ENCODE assay signal across 9 cellular contexts in genomic region chr11:29448246-29448877, GRCh38.
DNase-seq lines count a peak whose midpoint lies in the region; ATAC-seq, FAIRE-seq and TF ChIP-seq lines count a peak whose summit lies in the region.
"Had no signal": no experiment of that assay in that cellular context is flagged by ENCODE, and none has a peak within 500 bp of the region (broad histone marks: within the 10 kb centered on the region; RNA-seq: fewer than 3 reads in every experiment).

No MANE protein-coding gene starts in this region.

- H3K4me3 ChIP-seq in LNCaP clone FGC (ENCODE audit: low read depth, low read length) (no peak overlapping the region), bronchial epithelial cell (ENCODE audit: low read depth, low read length) (no peak overlapping the region)

- no peak overlapping the region for H3K4me3 Mint-ChIP-seq in stimulated activated naive CD8-positive, alpha-beta T cell treated with anti-CD3 and anti-CD28 coated beads, Interleukin-15, amount 100 ng/mL, for 72 hours

- FAIRE-seq in bronchial epithelial cell (lab: Jason Lieb, UNC) = no peak

- no peaks in the 10 kb centered on the region for H3K27me3 ChIP-seq in bronchial epithelial cell (ENCODE audit: control insufficient read depth, insufficient read depth, low read length)

- H3K4me1 Mint-ChIP-seq in stimulated activated naive CD8-positive, alpha-beta T cell treated with anti-CD3 and anti-CD28 coated beads, Interleukin-15, amount 100 ng/mL, for 72 hours = no peaks in the 10 kb centered on the region

- no peak overlapping the region for H3K27ac Mint-ChIP-seq in stimulated activated naive CD8-positive, alpha-beta T cell treated with anti-CD3 and anti-CD28 coated beads, Interleukin-15, amount 100 ng/mL, for 72 hours

- no peaks in the 10 kb centered on the region for H3K27me3 Mint-ChIP-seq in stimulated activated naive CD8-positive, alpha-beta T cell treated with anti-CD3 and anti-CD28 coated beads, Interleukin-15, amount 100 ng/mL, for 72 hours

- H3K9me3 Mint-ChIP-seq in stimulated activated naive CD8-positive, alpha-beta T cell treated with anti-CD3 and anti-CD28 coated beads, Interleukin-15, amount 100 ng/mL, for 72 hours = peaks cover 4 to 12% of the 10 kb centered on the region in 2 donors

- DNase-seq in COLO829 (ENCODE audit: low spot score) = peak; percentile 77
- DNase-seq in LNCaP clone FGC (ENCODE audit: low read depth) = no peak
- DNase-seq in bronchial epithelial cell (ENCODE audit: low read depth) = peak; percentile 35
- DNase-seq in lung microvascular endothelial cell (ENCODE audit: low read depth in 2 of 2) = peak; percentile 27 to 54
- no peak for DNase-seq in GM19240 (ENCODE audit: insufficient read length, low spot score)
- DNase-seq in stimulated activated naive CD8-positive, alpha-beta T cell treated with anti-CD3 and anti-CD28 coated beads, Interleukin-15, amount 100 ng/mL, for 72 hours = no peak
- no peak for DNase-seq in NCI-H345 treated with DMSO at 0.1 percent for 48 hours (lab: John Stamatoyannopoulos, UW; ENCODE audit: unreplicated experiment)
- DNase-seq: cortex of kidney had no signal

- H3K36me3 ChIP-seq in bronchial epithelial cell (ENCODE audit: control insufficient read depth, insufficient read depth, low read length) = no peaks in the 10 kb centered on the region

- ATAC-seq in GM19023 (IDR thresholded peaks at IDR 0.05; ENCODE audit: unreplicated experiment) = no peak
- no peak for ATAC-seq in stimulated activated naive CD8-positive, alpha-beta T cell treated with anti-CD3 and anti-CD28 coated beads, Interleukin-15, amount 100 ng/mL, for 72 hours

- TF ChIP-seq CTCF in LNCaP clone FGC (IDR thresholded peaks at IDR 0.05; ENCODE audit: control insufficient read depth, extremely low read depth, insufficient read depth) (peak; percentile 48), bronchial epithelial cell (IDR thresholded peaks at IDR 0.05; ENCODE audit: insufficient read depth, low read length, severe bottlenecking) (peak; percentile 58)

Comparison
In these comparisons a context has a peak if more than half of its experiments do, and no peak if none do; other contexts are left out.
1. DNase-seq: peak in COLO829 (single experiment), bronchial epithelial cell (single experiment) and lung microvascular endothelial cell (2 of 2); none in LNCaP clone FGC (single experiment), GM19240 (single experiment), stimulated activated naive CD8-positive, alpha-beta T cell treated with anti-CD3 and anti-CD28 coated beads, Interleukin-15, amount 100 ng/mL, for 72 hours (0 of 2) and NCI-H345 treated with DMSO at 0.1 percent for 48 hours (single experiment).